In the genomic region with DNA sequence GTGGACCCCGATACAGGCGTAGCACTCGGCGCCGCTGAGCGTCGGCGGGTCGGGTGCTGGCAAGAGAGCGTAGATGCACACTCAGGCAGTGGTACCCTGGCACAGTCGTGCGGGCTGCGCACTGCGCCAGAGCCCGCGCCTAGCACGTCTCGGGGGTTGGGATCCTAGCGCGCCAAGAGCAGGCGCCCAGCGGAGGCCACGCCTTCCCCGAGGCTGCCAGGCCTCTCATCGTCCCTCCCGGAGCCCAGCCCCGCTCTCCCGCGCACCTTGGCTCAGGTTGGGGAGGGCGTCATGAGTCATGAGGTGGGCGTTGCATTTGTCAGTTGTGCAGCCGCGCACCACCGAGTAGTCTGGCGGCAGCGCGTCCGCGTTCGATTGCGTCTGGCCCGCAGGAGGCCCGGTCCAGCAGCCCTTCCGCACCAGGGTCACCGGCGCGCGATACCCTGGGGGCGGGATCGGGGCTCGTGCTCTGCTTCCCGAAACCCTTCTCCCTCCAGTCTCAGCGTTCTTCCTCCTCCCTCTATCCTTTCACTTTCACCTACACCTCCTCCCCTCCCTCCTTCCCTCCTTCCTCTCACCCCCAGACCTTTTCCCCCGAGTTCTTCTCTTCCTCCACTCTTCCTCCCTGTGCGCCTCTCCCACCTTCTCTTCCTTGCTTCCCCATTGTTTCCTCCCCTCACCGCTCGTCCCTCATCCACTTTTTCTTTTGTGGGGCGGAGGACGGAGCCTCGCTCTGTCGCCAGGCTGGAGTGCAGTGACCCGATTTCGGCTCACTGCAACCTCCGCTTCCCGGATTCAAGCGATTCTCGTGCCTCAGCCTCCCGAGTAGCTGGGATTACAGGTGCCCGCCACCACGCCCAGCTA, we compare ENCODE assay signal across 8 cellular contexts. TPM values are rescaled to one million over a fixed set of nuclear protein-coding genes. Genes with fewer than 3 reads are reported as not detected.
A peak's percentile ranks its signal among the peaks of the same experiment; 100 is the strongest.
DNase-seq lines count a peak whose midpoint lies in the region; ATAC-seq and TF ChIP-seq lines count a peak whose summit lies in the region.

No MANE protein-coding gene starts in this region.

- H3K9me3 ChIP-seq in AG04450 (ENCODE audit: control insufficient read depth, insufficient read depth, low read length) (peaks cover 6% of the 10 kb centered on the region; the same call in 1 of the 2 replicates), lower lobe of right lung (no peaks in the 10 kb centered on the region)

- peaks cover 7% of the 10 kb centered on the region for H3K4me1 ChIP-seq in lower lobe of right lung

- DNase-seq in AG04450 (ENCODE audit: low read depth, low spot score) (no peak), cerebellar cortex (ENCODE audit: low spot score) (peak; percentile 50), lower lobe of right lung (peak; percentile 71)
- peak; percentile 51 for DNase-seq in activated CD4-positive, alpha-beta T cell treated with anti-CD3 and anti-CD28 coated beads for 1 hour
- DNase-seq in stimulated activated CD8-positive, alpha-beta memory T cell treated with anti-CD3 and anti-CD28 coated beads, Interleukin-12 subunit alpha, Interleukin-12 subunit beta, amount 100 ng/mL, for 4 hours (ENCODE audit: low read depth): peak; percentile 63

- no peak overlapping the region for H3K27ac ChIP-seq in AG04450 (ENCODE audit: low read depth, low read length)
- peak overlapping the region; percentile 1 for H3K27ac ChIP-seq in lower lobe of right lung

- no peak for TF ChIP-seq CTCF in AG04450 (IDR thresholded peaks at IDR 0.05; ENCODE audit: low read depth, low read length)
- no peak for TF ChIP-seq CTCF in lower lobe of right lung (IDR thresholded peaks at IDR 0.05)

- intact Hi-C loops in lower lobe of right lung (cut with DNase I): no loop called here

- POLR2A ChIA-PET in AG04450 (lab: Yijun Ruan, JAX): interaction anchor here (1.7 kb wide), 1 partner anchor 11 kb away, joined by 4 read pairs; no protein-coding TSS in a partner anchor

- ATAC-seq in lower lobe of right lung (peak; percentile 76 to 92), HG02870 (IDR thresholded peaks at IDR 0.05; ENCODE audit: unreplicated experiment) (no peak), GM19035 (IDR thresholded peaks at IDR 0.05; ENCODE audit: unreplicated experiment) (no peak)

- H3K36me3 ChIP-seq in lower lobe of right lung: no peaks in the 10 kb centered on the region

- CTCF ChIA-PET in AG04450 (lab: Charles Lee): no interaction called here

- H3K4me3 ChIP-seq in AG04450 (ENCODE audit: low read depth, low read length) (peak overlapping the region; percentile 61), lower lobe of right lung (peak overlapping the region; percentile 64)

- TF ChIP-seq EP300 in Ishikawa (IDR thresholded peaks at IDR 0.05; ENCODE audit: borderline replicate concordance): no peak

- TF ChIP-seq RAD21 in Ishikawa (IDR thresholded peaks at IDR 0.05; ENCODE audit: low read depth): no peak

- H3K27me3 ChIP-seq in AG04450 (ENCODE audit: control insufficient read depth, insufficient read depth, low read length): peaks cover 23% of the 10 kb centered on the region
- H3K27me3 ChIP-seq in lower lobe of right lung (ENCODE audit: low read depth): no peaks in the 10 kb centered on the region

TF ChIP-seq in Ishikawa, 13 proteins besides CTCF, POLR2A, EP300 and RAD21:
- TF ChIP-seq FOXM1 (IDR thresholded peaks at IDR 0.05; ENCODE audit: borderline replicate concordance, low read depth) (no peak), CEBPB (IDR thresholded peaks at IDR 0.05) (no peak), EGR1 (IDR thresholded peaks at IDR 0.05) (no peak), CREB1 (IDR thresholded peaks at IDR 0.05; ENCODE audit: low read depth) (no peak), NFIC (IDR thresholded peaks at IDR 0.05) (peak; percentile 42; the same call in 1 of the 2 replicates), MAX (IDR thresholded peaks at IDR 0.05) (peak; percentile 74), USF1 (IDR thresholded peaks at IDR 0.05) (peak; percentile 51; the same call in 1 of the 2 replicates)

RNA-seq across cellular contexts. Expression of gene LYPD5, which starts 3.5 kb away (rescaled TPM):
- 0.66 and 0.88 TPM in 2 replicates for polyA plus RNA-seq in AG04450 (2011; rRNA removed)
- 0.43 and 0.97 TPM in 2 replicates for polyA minus RNA-seq in AG04450 (2011; rRNA and poly(A)+ RNA removed)
- 7.5 TPM for total RNA-seq in lower lobe of right lung

RNA-seq across cellular contexts. Expression of gene KCNN4, which starts 18.0 kb away (rescaled TPM):
- 0.12 and 0.32 TPM in 2 replicates for polyA plus RNA-seq in AG04450 (2011; rRNA removed)
- polyA minus RNA-seq in AG04450 (2011; rRNA and poly(A)+ RNA removed): 0.23 and 0.35 TPM in 2 replicates
- 3.6 TPM for total RNA-seq in lower lobe of right lung

RNA-seq across cellular contexts. Expression of gene ZNF283, which starts 28.3 kb away (rescaled TPM):
- 5.6 and 7.9 TPM in 2 replicates for polyA plus RNA-seq in AG04450 (2011; rRNA removed)
- 11.0 and 13.2 TPM in 2 replicates for polyA minus RNA-seq in AG04450 (2011; rRNA and poly(A)+ RNA removed)
- 12.7 TPM for total RNA-seq in lower lobe of right lung

RNA-seq across cellular contexts. Expression of gene SMG9, which starts 44.0 kb away (rescaled TPM):
- polyA plus RNA-seq in AG04450 (2011; rRNA removed): 9.2 and 12.1 TPM in 2 replicates
- polyA minus RNA-seq in AG04450 (2011; rRNA and poly(A)+ RNA removed): 8.3 and 8.9 TPM in 2 replicates
- 47.3 TPM for total RNA-seq in lower lobe of right lung

Comparison
In these comparisons a context has a peak if more than half of its experiments do, and no peak if none do; other contexts are left out.
1. ATAC-seq: peak in lower lobe of right lung (2 of 2); none in HG02870 (single experiment) and GM19035 (single experiment).